In genomic region chr9:114282926-114283325, GRCh38 we compare ENCODE assay signal across 8 cellular contexts. TPM values are rescaled to one million over a fixed set of nuclear protein-coding genes. Genes with fewer than 3 reads are reported as not detected.
DNase-seq lines count a peak whose midpoint lies in the region; ATAC-seq and TF ChIP-seq lines count a peak whose summit lies in the region.

No MANE protein-coding gene starts in this region.

- in situ Hi-C loops in SK-MEL-5 (cut with HindIII; ENCODE audit: low pct_unique_long_range_greater_than_20kb, low sequenced_read_pairs): no loop called here

- H3K9me3 ChIP-seq in heart left ventricle: no peaks in the 10 kb centered on the region
- H3K9me3 ChIP-seq in vagina: no peaks in the 10 kb centered on the region

- no peak overlapping the region for H3K27ac ChIP-seq in heart left ventricle
- peak overlapping the region; percentile 12 for H3K27ac ChIP-seq in vagina

- DNase-seq in heart left ventricle (peak in 3 of 5 donors; percentile 1 to 17 (median 9)), left cardiac atrium (no peak), SK-MEL-5 (ENCODE audit: low read depth, low spot score) (peak; percentile 56), fibroblast of the aortic adventitia (ENCODE audit: low read depth) (peak; percentile 83), vagina (ENCODE audit: extremely low spot score in 2 of 2) (peak in 1 of 2 donors; percentile 83), LoVo (ENCODE audit: low spot score) (no peak), GM19240 (ENCODE audit: insufficient read length, low spot score) (no peak)

- no peaks in the 10 kb centered on the region for H3K27me3 ChIP-seq in heart left ventricle
- no peaks in the 10 kb centered on the region for H3K27me3 ChIP-seq in vagina

- H3K4me1 ChIP-seq in heart left ventricle (peaks cover 0 to 9% (median 0%) of the 10 kb centered on the region in 12 donors), vagina (peaks cover 29% of the 10 kb centered on the region)

- intact Hi-C loops in heart left ventricle (cut with DNase I) (no loop called here), left cardiac atrium (cut with DNase I) (no loop called here), vagina (cut with DNase I) (no loop called here)

- 71 to 78% (median 71%) methylated on average over 5 of the region's 5 CpGs for WGBS in heart left ventricle, 4 donors

- H3K4me3 ChIP-seq in heart left ventricle: no peak overlapping the region
- H3K4me3 ChIP-seq in fibroblast of the aortic adventitia (ENCODE audit: low read depth, low read length): no peak overlapping the region
- no peak overlapping the region for H3K4me3 ChIP-seq in vagina

- TF ChIP-seq CTCF in heart left ventricle (IDR thresholded peaks at IDR 0.05) (no peak), fibroblast of the aortic adventitia (IDR thresholded peaks at IDR 0.05; ENCODE audit: insufficient read depth, low read length) (no peak), vagina (IDR thresholded peaks at IDR 0.05) (no peak)

- H3K36me3 ChIP-seq in heart left ventricle: peaks cover 0 to 2% (median 0%) of the 10 kb centered on the region in 9 donors
- H3K36me3 ChIP-seq in vagina: no peaks in the 10 kb centered on the region

- TF ChIP-seq POLR2A in heart left ventricle (IDR thresholded peaks at IDR 0.05) (no peak), vagina (IDR thresholded peaks at IDR 0.05) (no peak)

- ATAC-seq in heart left ventricle: no peak
- ATAC-seq in left cardiac atrium: no peak
- no peak for ATAC-seq in GM21423 (IDR thresholded peaks at IDR 0.05; ENCODE audit: unreplicated experiment)

RNA-seq across cellular contexts. Expression of gene ORM1, which starts 40.0 kb away (rescaled TPM):
- under 1 TPM in 2 of 9 donors, not detected in 7; 0.51 to 0.80 TPM for total RNA-seq in heart left ventricle
- under 1 TPM in 1 of 2 donors, not detected in 1; 1.00 TPM for polyA plus RNA-seq in heart left ventricle
- 1 to 10 TPM in 1 of 2 donors, under 1 TPM in 1; 0.71 to 4.8 TPM for total RNA-seq in left cardiac atrium
- not detected in 2 replicates for total RNA-seq in SK-MEL-5 (2014; rRNA removed; shearing (Covaris generic))
- polyA plus RNA-seq in SK-MEL-5 (2015; cell fraction: cytosol; rRNA removed): not detected in 2 replicates
- polyA plus RNA-seq in SK-MEL-5 (2015; cell fraction: nucleus; rRNA removed): not detected in 2 replicates
- total RNA-seq in fibroblast of the aortic adventitia (ENCODE audit: low replicate concordance): not detected in 2 replicates
- total RNA-seq in vagina: not detected

RNA-seq across cellular contexts. Expression of gene ORM2, which starts 46.7 kb away (rescaled TPM):
- not detected for total RNA-seq in heart left ventricle
- under 1 TPM in 1 of 2 donors, not detected in 1; 0.14 TPM for polyA plus RNA-seq in heart left ventricle
- total RNA-seq in left cardiac atrium: 1 to 10 TPM in 1 of 2 donors, not detected in 1; 1.6 TPM
- total RNA-seq in SK-MEL-5 (2014; rRNA removed; shearing (Covaris generic)): not detected in 2 replicates
- polyA plus RNA-seq in SK-MEL-5 (2015; cell fraction: cytosol; rRNA removed): not detected in 2 replicates
- polyA plus RNA-seq in SK-MEL-5 (2015; cell fraction: nucleus; rRNA removed): not detected in 2 replicates
- not detected in 2 replicates for total RNA-seq in fibroblast of the aortic adventitia (ENCODE audit: low replicate concordance)
- not detected for total RNA-seq in vagina

Comparison
In these comparisons a context has a peak if more than half of its experiments do, and no peak if none do; other contexts are left out.
1. DNase-seq: peak in heart left ventricle (3 of 5), SK-MEL-5 (single experiment) and fibroblast of the aortic adventitia (single experiment); none in left cardiac atrium (single experiment), LoVo (single experiment) and GM19240 (single experiment).